Comparison of ENCODE assay signal across 8 cellular contexts in the genomic region with DNA sequence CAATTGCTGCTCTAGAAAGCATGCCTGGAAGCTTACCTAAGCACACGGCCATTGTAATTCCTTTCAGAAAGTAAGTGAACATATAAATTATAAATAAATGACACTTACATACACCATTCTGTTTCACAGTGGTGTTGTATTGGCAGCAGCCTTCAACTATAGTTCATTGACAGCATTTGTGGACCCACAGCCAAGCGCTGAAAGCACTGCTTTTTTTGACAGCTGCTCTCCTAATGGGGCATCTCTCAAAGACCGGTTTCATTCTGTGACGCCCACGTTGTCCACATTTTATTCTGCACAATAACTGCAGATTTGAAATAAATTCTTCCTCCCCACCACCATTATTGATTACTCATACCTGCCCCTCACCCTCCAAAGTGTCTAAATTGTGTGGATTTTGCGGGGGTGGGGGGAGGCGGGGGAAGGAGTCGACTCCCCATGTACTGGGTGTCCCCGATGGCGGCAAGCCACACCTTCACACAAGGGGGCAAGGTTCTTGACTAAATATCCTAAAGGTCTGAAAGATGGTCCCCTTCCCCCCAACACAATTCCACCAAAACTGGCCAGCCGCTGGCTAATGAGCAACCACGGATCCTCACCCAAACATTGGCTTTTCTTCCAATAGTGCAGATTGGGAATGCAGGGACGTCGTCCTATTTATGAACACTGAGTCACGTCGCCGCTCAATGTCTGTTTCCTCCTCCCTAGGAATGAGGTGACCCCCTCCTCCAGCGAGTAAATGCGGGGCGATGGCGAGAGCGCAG. TPM values are rescaled to one million over a fixed set of nuclear protein-coding genes. Genes with fewer than 3 reads are reported as not detected.
DNase-seq lines count a peak whose midpoint lies in the region; ATAC-seq and TF ChIP-seq lines count a peak whose summit lies in the region.

No MANE protein-coding gene starts in this region.

- 24% methylated on average over 16 of the region's 22 CpGs for WGBS in mesenchymal stem cell
- WGBS in transverse colon (ENCODE audit: low coverage in 1 of 2), 2 donors, result 23 to 30% methylated on average over 2 to 21 of the region's 22 CpGs

- peaks cover 14 to 36% (median 29%) of the 10 kb centered on the region in 3 donors for H3K4me1 Mint-ChIP-seq in CD8-positive, alpha-beta memory T cell

- peak overlapping the region; percentile 86 for H3K9ac ChIP-seq in mesenchymal stem cell (ENCODE audit: low read length)

- in situ Hi-C loops in transverse colon (cut with MboI; ENCODE audit: low pct_ligation_motif_present in 1 of 4, low pct_unique_long_range_greater_than_20kb in 1 of 4, low sequenced_read_pairs in 3 of 4), result loop anchor here in 3 of 4 donors (25.0 kb wide), 1 partner anchor 702 kb away; the partner anchor contains the start of gene ATP5PO (in 3 of the 3)

- no peaks in the 10 kb centered on the region for H3K9me3 ChIP-seq in CD8-positive, alpha-beta memory T cell (ENCODE audit: low read length)
- H3K9me3 ChIP-seq in breast epithelium, result no peaks in the 10 kb centered on the region
- no peaks in the 10 kb centered on the region for H3K9me3 ChIP-seq in mesenchymal stem cell (ENCODE audit: control insufficient read depth, low read length)
- no peaks in the 10 kb centered on the region for H3K9me3 ChIP-seq in transverse colon

- H4K91ac ChIP-seq in mesenchymal stem cell (ENCODE audit: low read length), result no peak overlapping the region

- no peaks in the 10 kb centered on the region for H3K36me3 ChIP-seq in CD8-positive, alpha-beta memory T cell (ENCODE audit: insufficient read depth, low read length)
- H3K36me3 ChIP-seq in breast epithelium, result no peaks in the 10 kb centered on the region
- no peaks in the 10 kb centered on the region for H3K36me3 ChIP-seq in mesenchymal stem cell (ENCODE audit: control insufficient read depth in 1 of 2, insufficient read depth in 2 of 2, low read depth in 1 of 2, low read length in 2 of 2)
- no peaks in the 10 kb centered on the region for H3K36me3 ChIP-seq in transverse colon

- H3K9me3 Mint-ChIP-seq in CD8-positive, alpha-beta memory T cell, result no peaks in the 10 kb centered on the region

- no peak for TF ChIP-seq EP300 in transverse colon (IDR thresholded peaks at IDR 0.05; ENCODE audit: low read depth)

- TF ChIP-seq POLR2A in breast epithelium (IDR thresholded peaks at IDR 0.05), result no peak
- no peak for TF ChIP-seq POLR2A in transverse colon (IDR thresholded peaks at IDR 0.05)

- H3K27ac ChIP-seq in CD8-positive, alpha-beta memory T cell (ENCODE audit: low read depth, low read length), result no peak overlapping the region
- H3K27ac ChIP-seq in breast epithelium (peak overlapping the region; percentile 86 to 93), mesenchymal stem cell (ENCODE audit: low read length, poor library complexity, severe bottlenecking) (no peak overlapping the region), transverse colon (peak overlapping the region in 3 of 4 donors; percentile 84 to 91 (median 89))

- no peak for ATAC-seq in HG03045 (IDR thresholded peaks at IDR 0.05; ENCODE audit: unreplicated experiment)

- peak overlapping the region; percentile 72 for H3K4me2 ChIP-seq in mesenchymal stem cell (ENCODE audit: low read length, poor library complexity, severe bottlenecking)

- H3K18ac ChIP-seq in mesenchymal stem cell (ENCODE audit: low read depth in 1 of 2, low read length in 2 of 2), result peak overlapping the region; percentile 59 to 79

- H3K23ac ChIP-seq in mesenchymal stem cell (ENCODE audit: low read length in 2 of 2), result peak overlapping the region in 1 of 2 experiments; percentile 83

- DNase-seq in CD8-positive, alpha-beta memory T cell, result peak in 2 of 5 donors; percentile 15 to 48
- DNase-seq in M059J (ENCODE audit: low read depth) (peak; percentile 56), breast epithelium (ENCODE audit: low spot score in 2 of 2) (no peak), mesenchymal stem cell (peak; percentile 36), transverse colon (no peak), NCI-H2227 (lab: John Stamatoyannopoulos, UW; ENCODE audit: unreplicated experiment) (no peak), NCI-H446 (lab: John Stamatoyannopoulos, UW) (no peak)

- CTCF ChIA-PET in CD8-positive, alpha-beta memory T cell (lab: Charles Lee), result no interaction called here

- POLR2A ChIA-PET in CD8-positive, alpha-beta memory T cell (lab: Charles Lee), result no interaction called here

- H3K4ac ChIP-seq in mesenchymal stem cell (ENCODE audit: low read depth in 1 of 2, low read length in 2 of 2), result no peak overlapping the region

- H4K8ac ChIP-seq in mesenchymal stem cell (ENCODE audit: low read length), result peak overlapping the region; percentile 19

- peak overlapping the region; percentile 29 for H3K4me3 ChIP-seq in CD8-positive, alpha-beta memory T cell (ENCODE audit: low read length)
- H3K4me3 ChIP-seq in breast epithelium, result peak overlapping the region; percentile 68 to 91 (median 82)
- H3K4me3 ChIP-seq in mesenchymal stem cell (ENCODE audit: insufficient read depth in 1 of 2, low read depth in 1 of 2, low read length in 2 of 2), result peak overlapping the region; percentile 90 to 92
- peak overlapping the region; percentile 59 to 93 (median 70) for H3K4me3 ChIP-seq in transverse colon

- peaks cover 0 to 3% (median 0%) of the 10 kb centered on the region in 3 donors for H3K36me3 Mint-ChIP-seq in CD8-positive, alpha-beta memory T cell

- intact Hi-C loops in breast epithelium (cut with DNase I; ENCODE audit: low total_unique reads), result no loop called here
- intact Hi-C loops in transverse colon (cut with DNase I; ENCODE audit: low total_unique reads), result no loop called here

- H2AFZ ChIP-seq in mesenchymal stem cell (ENCODE audit: low read depth, low read length), result peak overlapping the region; percentile 100

- H3K4me3 Mint-ChIP-seq in CD8-positive, alpha-beta memory T cell, result peak overlapping the region; percentile 83 to 93 (median 86)

- H3K4me1 ChIP-seq in CD8-positive, alpha-beta memory T cell (ENCODE audit: insufficient read depth, low read length), result peaks cover 14% of the 10 kb centered on the region
- peaks cover 0 to 10% of the 10 kb centered on the region in 2 donors for H3K4me1 ChIP-seq in breast epithelium
- H3K4me1 ChIP-seq in mesenchymal stem cell (ENCODE audit: control insufficient read depth, insufficient read depth, low read depth, low read length), result peaks cover 6% of the 10 kb centered on the region
- H3K4me1 ChIP-seq in transverse colon, result peaks cover 0 to 22% (median 15%) of the 10 kb centered on the region in 4 donors

- no peak overlapping the region for H2BK5ac ChIP-seq in mesenchymal stem cell (ENCODE audit: low read depth, low read length, poor library complexity, severe bottlenecking)

- no peak for TF ChIP-seq CTCF in breast epithelium (IDR thresholded peaks at IDR 0.05)
- TF ChIP-seq CTCF in transverse colon (IDR thresholded peaks at IDR 0.05), result no peak

- H2BK15ac ChIP-seq in mesenchymal stem cell (ENCODE audit: low read depth, poor library complexity, severe bottlenecking), result peak overlapping the region; percentile 12

- no peak overlapping the region for H2AK5ac ChIP-seq in mesenchymal stem cell (ENCODE audit: low read length, severe bottlenecking)

- peak overlapping the region in 1 of 2 experiments; percentile 96 for H3K14ac ChIP-seq in mesenchymal stem cell (ENCODE audit: low read length in 2 of 2)

- no peak overlapping the region for H2BK120ac ChIP-seq in mesenchymal stem cell (ENCODE audit: low read depth, low read length)

- peaks cover 19% of the 10 kb centered on the region for H3K79me1 ChIP-seq in mesenchymal stem cell (replicated peaks; ENCODE audit: low read length, poor library complexity, severe bottlenecking)

- H3K27me3 Mint-ChIP-seq in CD8-positive, alpha-beta memory T cell, result no peaks in the 10 kb centered on the region

- peak overlapping the region in 6 of 8 donors; percentile 49 to 83 (median 66) for H3K27ac Mint-ChIP-seq in CD8-positive, alpha-beta memory T cell

- H2BK12ac ChIP-seq in mesenchymal stem cell (ENCODE audit: low read length in 2 of 2), result no peak overlapping the region

- H3K27me3 ChIP-seq in CD8-positive, alpha-beta memory T cell (ENCODE audit: insufficient read depth, low read length, poor library complexity, severe bottlenecking), result no peaks in the 10 kb centered on the region
- H3K27me3 ChIP-seq in breast epithelium (no peaks in the 10 kb centered on the region), mesenchymal stem cell (ENCODE audit: control insufficient read depth in 1 of 2, insufficient read depth in 1 of 2, low read length in 2 of 2) (no peaks in the 10 kb centered on the region), transverse colon (no peaks in the 10 kb centered on the region)

RNA-seq across cellular contexts. Expression of gene RCAN1, which starts 1.1 kb away (rescaled TPM):
- total RNA-seq in CD8-positive, alpha-beta memory T cell, result 10 to 100 TPM; 16.0 to 16.9 TPM
- 19.6 TPM for polyA plus RNA-seq in CD8-positive, alpha-beta memory T cell
- total RNA-seq in M059J (2014; rRNA removed; shearing (Covaris generic)), result 160 and 181 TPM in 2 replicates
- total RNA-seq in breast epithelium (10 to 100 TPM; 30.1 to 73.0 (median 47.9) TPM), transverse colon (10 to 100 TPM; 39.5 to 68.8 (median 57.8) TPM)
- polyA plus RNA-seq in mesenchymal stem cell (2013, experiment 1 of 2), result 32.5 TPM
- polyA plus RNA-seq in mesenchymal stem cell (2013, experiment 2 of 2), result 33.5 TPM

RNA-seq across cellular contexts. Expression of gene CLIC6, which starts 54.9 kb away (rescaled TPM):
- total RNA-seq in CD8-positive, alpha-beta memory T cell, result under 1 TPM; 0.37 to 0.44 TPM
- polyA plus RNA-seq in CD8-positive, alpha-beta memory T cell, result 0.08 TPM
- 0.02 and 0.25 TPM in 2 replicates for total RNA-seq in M059J (2014; rRNA removed; shearing (Covaris generic))
- total RNA-seq in breast epithelium (10 to 100 TPM in 2 of 3 donors, 1 to 10 TPM in 1; 10.0 to 34.1 (median 14.4) TPM), transverse colon (1 to 10 TPM in 2 of 4 donors, under 1 TPM in 1, not detected in 1; 0.37 to 4.9 (median 3.7) TPM)
- not detected for polyA plus RNA-seq in mesenchymal stem cell (2013, experiment 1 of 2)
- not detected for polyA plus RNA-seq in mesenchymal stem cell (2013, experiment 2 of 2)

Comparison
In these comparisons a context has a peak if more than half of its experiments do, and no peak if none do; other contexts are left out.
1. DNase-seq: peak in M059J (single experiment) and mesenchymal stem cell (single experiment); none in breast epithelium (0 of 2), transverse colon (single experiment), NCI-H2227 (single experiment) and NCI-H446 (0 of 2).
2. H3K27ac ChIP-seq: peak in breast epithelium (2 of 2) and transverse colon (3 of 4); none in CD8-positive, alpha-beta memory T cell (single experiment) and mesenchymal stem cell (single experiment).
3. H3K4me3 ChIP-seq: peak in every context shown above with its lines; median percentile 91 in mesenchymal stem cell; 82 in breast epithelium; 70 in transverse colon; 29 in CD8-positive, alpha-beta memory T cell.